1 cellular context compared by ENCODE assay signal in the genomic region with DNA sequence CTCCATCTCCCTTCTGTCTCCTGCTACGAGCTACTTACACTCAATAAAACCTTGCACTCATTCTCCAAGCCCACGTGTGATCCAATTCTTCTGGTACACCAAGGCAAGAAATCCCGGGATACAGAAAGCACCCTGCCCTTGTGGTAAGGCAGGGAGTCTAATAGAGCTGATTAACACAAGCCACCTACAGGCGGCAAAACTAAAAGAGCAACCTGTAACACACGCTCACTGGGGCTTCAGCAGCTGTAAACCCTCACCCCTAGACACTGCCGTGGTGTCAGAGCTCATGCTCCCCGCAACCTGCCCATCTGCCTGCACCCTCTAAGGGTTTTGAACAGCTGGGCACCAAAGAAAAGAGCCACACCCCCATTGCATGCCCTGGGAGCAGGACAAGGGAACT.
TF ChIP-seq lines count a peak whose summit lies in the region.

No MANE protein-coding gene starts in this region.

TF ChIP-seq in WTC11, 78 proteins besides CTCF, POLR2A, EP300 and RAD21 (continued from another document):
- TF ChIP-seq, protein P1, sequence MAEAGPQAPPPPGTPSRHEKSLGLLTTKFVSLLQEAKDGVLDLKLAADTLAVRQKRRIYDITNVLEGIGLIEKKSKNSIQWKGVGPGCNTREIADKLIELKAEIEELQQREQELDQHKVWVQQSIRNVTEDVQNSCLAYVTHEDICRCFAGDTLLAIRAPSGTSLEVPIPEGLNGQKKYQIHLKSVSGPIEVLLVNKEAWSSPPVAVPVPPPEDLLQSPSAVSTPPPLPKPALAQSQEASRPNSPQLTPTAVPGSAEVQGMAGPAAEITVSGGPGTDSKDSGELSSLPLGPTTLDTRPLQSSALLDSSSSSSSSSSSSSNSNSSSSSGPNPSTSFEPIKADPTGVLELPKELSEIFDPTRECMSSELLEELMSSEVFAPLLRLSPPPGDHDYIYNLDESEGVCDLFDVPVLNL (CRISPR knock-in tag; IDR thresholded peaks at IDR 0.05; ENCODE audit: borderline replicate concordance, low read depth), result no peak
- no peak for TF ChIP-seq EMX1 (CRISPR knock-in tag; IDR thresholded peaks at IDR 0.05)
- TF ChIP-seq ZBTB21 (CRISPR knock-in tag; IDR thresholded peaks at IDR 0.05; ENCODE audit: borderline replicate concordance), result no peak
- TF ChIP-seq, protein P2, sequence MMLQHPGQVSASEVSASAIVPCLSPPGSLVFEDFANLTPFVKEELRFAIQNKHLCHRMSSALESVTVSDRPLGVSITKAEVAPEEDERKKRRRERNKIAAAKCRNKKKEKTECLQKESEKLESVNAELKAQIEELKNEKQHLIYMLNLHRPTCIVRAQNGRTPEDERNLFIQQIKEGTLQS (CRISPR knock-in tag; conservative IDR thresholded peaks at IDR 0.05), result no peak
- TF ChIP-seq, protein P3, sequence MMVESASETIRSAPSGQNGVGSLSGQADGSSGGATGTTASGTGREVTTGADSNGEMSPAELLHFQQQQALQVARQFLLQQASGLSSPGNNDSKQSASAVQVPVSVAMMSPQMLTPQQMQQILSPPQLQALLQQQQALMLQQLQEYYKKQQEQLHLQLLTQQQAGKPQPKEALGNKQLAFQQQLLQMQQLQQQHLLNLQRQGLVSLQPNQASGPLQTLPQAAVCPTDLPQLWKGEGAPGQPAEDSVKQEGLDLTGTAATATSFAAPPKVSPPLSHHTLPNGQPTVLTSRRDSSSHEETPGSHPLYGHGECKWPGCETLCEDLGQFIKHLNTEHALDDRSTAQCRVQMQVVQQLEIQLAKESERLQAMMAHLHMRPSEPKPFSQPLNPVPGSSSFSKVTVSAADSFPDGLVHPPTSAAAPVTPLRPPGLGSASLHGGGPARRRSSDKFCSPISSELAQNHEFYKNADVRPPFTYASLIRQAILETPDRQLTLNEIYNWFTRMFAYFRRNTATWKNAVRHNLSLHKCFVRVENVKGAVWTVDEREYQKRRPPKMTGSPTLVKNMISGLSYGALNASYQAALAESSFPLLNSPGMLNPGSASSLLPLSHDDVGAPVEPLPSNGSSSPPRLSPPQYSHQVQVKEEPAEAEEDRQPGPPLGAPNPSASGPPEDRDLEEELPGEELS (CRISPR knock-in tag; IDR thresholded peaks at IDR 0.05), result no peak
- TF ChIP-seq ELF4 (CRISPR knock-in tag; IDR thresholded peaks at IDR 0.05; ENCODE audit: low read depth), result no peak
